ENCODE assay signal across 1 cellular context in genomic region chr1:225941949-225942222, GRCh38.
TF ChIP-seq lines count a peak whose summit lies in the region.

No MANE protein-coding gene starts in this region.

TF ChIP-seq in GM23338, 12 proteins besides CTCF, POLR2A, EP300 and RAD21:
- TF ChIP-seq NANOG (IDR thresholded peaks at IDR 0.05; ENCODE audit: borderline replicate concordance) (no peak), ZNF331 (CRISPR knock-in tag; IDR thresholded peaks at IDR 0.05; ENCODE audit: low read depth) (no peak), ZNF462 (CRISPR knock-in tag; IDR thresholded peaks at IDR 0.05) (no peak)
